In genomic region chr20:40754372-40754943, GRCh38 we compare ENCODE assay signal across 26 cellular contexts.
DNase-seq lines count a peak whose midpoint lies in the region; ATAC-seq, FAIRE-seq and TF ChIP-seq lines count a peak whose summit lies in the region.
"Had no signal": no experiment of that assay in that cellular context is flagged by ENCODE, and none has a peak within 500 bp of the region (broad histone marks: within the 10 kb centered on the region; RNA-seq: fewer than 3 reads in every experiment).

No MANE protein-coding gene starts in this region.

- ATAC-seq in SK-N-SH treated with all-trans-retinoic acid at 6 μM for 48 hours, result no peak
- ATAC-seq in activated T-cell treated with anti-CD3 and anti-CD28 coated beads, Interleukin-2, amount 50 U/mL, for 4 hours, result no peak
- ATAC-seq: activated CD4-positive, alpha-beta T cell treated with anti-CD3 and anti-CD28 coated beads for 36 hours; natural killer cell had no signal

- CTCF ChIA-PET in SK-N-SH (lab: Yijun Ruan, JAX), result interaction anchor here (1.5 to 1.9 kb wide), 2 partner anchors 11 to 13 kb away, joined by 3 to 4 read pairs; no protein-coding TSS in a partner anchor

- TF ChIP-seq CTCF in SK-N-SH (IDR thresholded peaks at IDR 0.05), result no peak
- no peak for TF ChIP-seq CTCF in kidney (IDR thresholded peaks at IDR 0.05; ENCODE audit: borderline replicate concordance, extremely low read depth, insufficient read depth)
- no peak for TF ChIP-seq CTCF in tibial artery (IDR thresholded peaks at IDR 0.05)

- no peak overlapping the region for H3K4me3 Mint-ChIP-seq in activated T-cell treated with anti-CD3 and anti-CD28 coated beads, Interleukin-2, amount 50 U/mL, for 4 hours
- H3K4me3 Mint-ChIP-seq: activated CD4-positive, alpha-beta T cell treated with anti-CD3 and anti-CD28 coated beads for 36 hours; HFFc6; natural killer cell had no signal

- H3K79me2 ChIP-seq in SK-N-SH (ENCODE audit: insufficient read depth), result no peaks in the 10 kb centered on the region
- no peaks in the 10 kb centered on the region for H3K79me2 ChIP-seq in GM23248 (ENCODE audit: insufficient read depth)

- no peaks in the 10 kb centered on the region for H3K36me3 Mint-ChIP-seq in activated T-cell treated with anti-CD3 and anti-CD28 coated beads, Interleukin-2, amount 50 U/mL, for 4 hours (ENCODE audit: insufficient read depth)
- H3K36me3 Mint-ChIP-seq: natural killer cell had no signal

- no peaks in the 10 kb centered on the region for H3K9me3 ChIP-seq in SK-N-SH
- H3K9me3 ChIP-seq in kidney (ENCODE audit: control insufficient read depth in 1 of 2, low read length in 2 of 2), result no peaks in the 10 kb centered on the region
- no peaks in the 10 kb centered on the region for H3K9me3 ChIP-seq in tibial artery
- no peaks in the 10 kb centered on the region for H3K9me3 ChIP-seq in GM23248 (ENCODE audit: low read depth)
- H3K9me3 ChIP-seq: esophagus squamous epithelium, vagina had no signal

- H3K9ac ChIP-seq in SK-N-SH, result no peak overlapping the region
- no peak overlapping the region for H3K9ac ChIP-seq in kidney (ENCODE audit: low read length in 2 of 2)
- no peak overlapping the region for H3K9ac ChIP-seq in GM23248

- H3K4me2 ChIP-seq in SK-N-SH (no peak overlapping the region), GM23248 (ENCODE audit: unreplicated experiment) (no peak overlapping the region)

- no peaks in the 10 kb centered on the region for H3K9me2 ChIP-seq in SK-N-SH
- H3K9me2 ChIP-seq in GM23248 (ENCODE audit: insufficient read depth), result no peaks in the 10 kb centered on the region

- 11% methylated on average over 6 of the region's 6 CpGs for WGBS in SK-N-SH (ENCODE audit: low lambda C conversion rate)
- WGBS in GM23248 (ENCODE audit: low coverage in 1 of 2, low lambda C conversion rate in 2 of 2, missing lambda C conversion rate in 2 of 2), 2 experiments, result 5 to 13% methylated on average over 6 of the region's 6 CpGs

- H3K4me3 ChIP-seq in SK-N-SH (ENCODE audit: low read depth in 2 of 2, low read length in 1 of 2), result no peak overlapping the region
- no peak overlapping the region for H3K4me3 ChIP-seq in kidney (ENCODE audit: low read length in 2 of 2)
- no peak overlapping the region for H3K4me3 ChIP-seq in tibial artery
- no peak overlapping the region for H3K4me3 ChIP-seq in GM23248
- H3K4me3 ChIP-seq: esophagus squamous epithelium, vagina had no signal

- no peaks in the 10 kb centered on the region for H3K27me3 ChIP-seq in SK-N-SH (ENCODE audit: insufficient read depth)
- H3K27me3 ChIP-seq in tibial artery, result no peaks in the 10 kb centered on the region
- no peaks in the 10 kb centered on the region for H3K27me3 ChIP-seq in GM23248 (replicated peaks; ENCODE audit: insufficient read depth)
- H3K27me3 ChIP-seq: vagina had no signal

- no peak for FAIRE-seq in kidney (lab: Jason Lieb, UNC)
- FAIRE-seq: D721Med, islet of Langerhans, small intestine had no signal

- intact Hi-C loops in kidney (cut with DNase I) (no loop called here), tibial artery (cut with DNase I; ENCODE audit: low total_unique reads) (no loop called here)

- POLR2A ChIA-PET in SK-N-SH (lab: Yijun Ruan, JAX), result no interaction called here

- no peaks in the 10 kb centered on the region for H4K20me1 ChIP-seq in SK-N-SH (ENCODE audit: insufficient read depth)
- H4K20me1 ChIP-seq in GM23248 (ENCODE audit: insufficient read depth), result no peaks in the 10 kb centered on the region

- DNase-seq in SK-N-SH (peak; percentile 48), fibroblast of gingiva (ENCODE audit: low read depth) (peak; percentile 77), kidney (peak; percentile 74), tibial artery (peak in 1 of 2 donors; percentile 74), ACHN (no peak), GM23248 (no peak)
- no peak for DNase-seq in activated T-cell treated with anti-CD3 and anti-CD28 coated beads, Interleukin-2, amount 50 U/mL, for 4 hours
- DNase-seq: activated CD4-positive, alpha-beta T cell treated with anti-CD3 and anti-CD28 coated beads for 36 hours; activated effector memory CD4-positive, alpha-beta T cell treated with anti-CD3 and anti-CD28 coated beads, Interleukin-2, amount 50 U/mL, for 16 hours; central memory CD4-positive, alpha-beta T cell; effector CD4-positive, alpha-beta T cell; esophagus squamous epithelium; GF-D8; HFFc6; natural killer cell; NCI-H2029; small intestine; stimulated activated CD4-positive, alpha-beta T cell treated with anti-CD3 and anti-CD28 coated beads, Interleukin-4, amount 100 ng/mL, for 4 hours; SW 1271 had no signal

- H3K4me1 Mint-ChIP-seq in activated T-cell treated with anti-CD3 and anti-CD28 coated beads, Interleukin-2, amount 50 U/mL, for 4 hours (ENCODE audit: low read depth), result peaks cover 27% of the 10 kb centered on the region

- H3K4me1 ChIP-seq in SK-N-SH (ENCODE audit: control insufficient read depth in 1 of 2, insufficient read depth in 2 of 2, low read depth in 1 of 2, low read length in 1 of 2), result peaks cover 0 to 8% of the 10 kb centered on the region in 2 experiments; a peak in 1 of 4 replicates
- peaks cover 4 to 5% of the 10 kb centered on the region in 2 donors for H3K4me1 ChIP-seq in kidney (ENCODE audit: control insufficient read depth in 1 of 2, insufficient read depth in 1 of 2, low read depth in 1 of 2, low read length in 2 of 2)
- H3K4me1 ChIP-seq in tibial artery, result peaks cover 5 to 40% (median 26%) of the 10 kb centered on the region in 4 donors
- H3K4me1 ChIP-seq in GM23248 (ENCODE audit: insufficient read depth), result no peaks in the 10 kb centered on the region

- no peaks in the 10 kb centered on the region for H3K27me3 Mint-ChIP-seq in activated T-cell treated with anti-CD3 and anti-CD28 coated beads, Interleukin-2, amount 50 U/mL, for 4 hours (ENCODE audit: low read depth)
- H3K27me3 Mint-ChIP-seq: activated CD4-positive, alpha-beta T cell treated with anti-CD3 and anti-CD28 coated beads for 36 hours had no signal

- no peak for TF ChIP-seq RAD21 in SK-N-SH (IDR thresholded peaks at IDR 0.05; ENCODE audit: low read length)

- TF ChIP-seq EP300 in SK-N-SH (IDR thresholded peaks at IDR 0.05; ENCODE audit: borderline replicate concordance in 1 of 2, low read depth in 1 of 2, low read length in 1 of 2), result no peak

- H3K36me3 ChIP-seq in SK-N-SH (replicated peaks in 1 of 2; ENCODE audit: control insufficient read depth in 1 of 2, insufficient read depth in 2 of 2, low read length in 1 of 2), result no peaks in the 10 kb centered on the region
- no peaks in the 10 kb centered on the region for H3K36me3 ChIP-seq in kidney (ENCODE audit: control insufficient read depth in 1 of 2, insufficient read depth in 2 of 2, low read length in 2 of 2)
- H3K36me3 ChIP-seq in tibial artery, result no peaks in the 10 kb centered on the region
- H3K36me3 ChIP-seq in GM23248 (ENCODE audit: low read depth), result no peaks in the 10 kb centered on the region
- H3K36me3 ChIP-seq: esophagus squamous epithelium, vagina had no signal

- H3K27ac ChIP-seq in SK-N-SH (ENCODE audit: low read depth in 2 of 2, low read length in 1 of 2) (no peak overlapping the region; a peak in 1 of 4 replicates), kidney (ENCODE audit: low read depth in 2 of 2, low read length in 2 of 2) (no peak overlapping the region), tibial artery (peak overlapping the region; percentile 34 to 41), GM23248 (no peak overlapping the region)
- H3K27ac ChIP-seq: C4-2B, esophagus squamous epithelium, HL-60, RWPE1, vagina had no signal

- no peaks in the 10 kb centered on the region for H3K9me3 Mint-ChIP-seq in activated T-cell treated with anti-CD3 and anti-CD28 coated beads, Interleukin-2, amount 50 U/mL, for 4 hours
- H3K9me3 Mint-ChIP-seq: HFFc6, natural killer cell had no signal

- no peaks in the 10 kb centered on the region for H3F3A ChIP-seq in SK-N-SH (replicated peaks; ENCODE audit: insufficient read depth)
- no peaks in the 10 kb centered on the region for H3F3A ChIP-seq in GM23248 (ENCODE audit: insufficient read depth)

- H2AFZ ChIP-seq in SK-N-SH (ENCODE audit: low read depth), result no peak overlapping the region
- H2AFZ ChIP-seq in GM23248, result no peak overlapping the region

- in situ Hi-C loops in ACHN (cut with HindIII; ENCODE audit: low pct_ligation_motif_present, low pct_unique_long_range_greater_than_20kb, low sequenced_read_pairs), result no loop called here
- in situ Hi-C loops in GM23248 (cut with MboI), result no loop called here

TF ChIP-seq in SK-N-SH, 30 proteins besides CTCF, POLR2A, EP300 and RAD21 (continues in another document):
- TF ChIP-seq TAF1 (IDR thresholded peaks at IDR 0.05; ENCODE audit: borderline replicate concordance, low read depth, low read length), result no peak
- no peak for TF ChIP-seq FOXM1 (IDR thresholded peaks at IDR 0.05; ENCODE audit: low read depth)
- TF ChIP-seq PBX3 (IDR thresholded peaks at IDR 0.05), result no peak
- no peak for TF ChIP-seq YY1 (IDR thresholded peaks at IDR 0.05; ENCODE audit: low read depth)
- TF ChIP-seq RXRA (IDR thresholded peaks at IDR 0.05; ENCODE audit: borderline replicate concordance, low read depth), result no peak
- no peak; the same call in 1 of the 2 replicates for TF ChIP-seq RCOR1 (IDR thresholded peaks at IDR 0.05; ENCODE audit: low read length)

TF ChIP-seq in SK-N-SH treated with all-trans-retinoic acid at 6 μM for 48 hours, 23 proteins besides CTCF, POLR2A, EP300 and RAD21 (continues in another document):
- no peak for TF ChIP-seq ARNTL (CRISPR knock-in tag; IDR thresholded peaks at IDR 0.05; ENCODE audit: borderline replicate concordance, low read depth)
- TF ChIP-seq OSR1 (CRISPR knock-in tag; IDR thresholded peaks at IDR 0.05), result no peak
- TF ChIP-seq ZNF8 (CRISPR knock-in tag; IDR thresholded peaks at IDR 0.05), result no peak
- no peak for TF ChIP-seq CSDC2 (CRISPR knock-in tag; IDR thresholded peaks at IDR 0.05)
- no peak for TF ChIP-seq ESRRG (CRISPR knock-in tag; IDR thresholded peaks at IDR 0.05)
- no peak for TF ChIP-seq PATZ1 (CRISPR knock-in tag; IDR thresholded peaks at IDR 0.05; ENCODE audit: borderline replicate concordance)
- no peak for TF ChIP-seq ZNF70 (CRISPR knock-in tag; IDR thresholded peaks at IDR 0.05)
- no peak for TF ChIP-seq GLIS3 (CRISPR knock-in tag; IDR thresholded peaks at IDR 0.05)
- TF ChIP-seq TOX (CRISPR knock-in tag; IDR thresholded peaks at IDR 0.05; ENCODE audit: borderline replicate concordance), result no peak
- no peak for TF ChIP-seq ZFP3 (CRISPR knock-in tag; IDR thresholded peaks at IDR 0.05)

Comparison
In these comparisons a context has a peak if more than half of its experiments do, and no peak if none do; other contexts are left out.
1. DNase-seq: peak in SK-N-SH (single experiment), fibroblast of gingiva (single experiment) and kidney (single experiment); none in ACHN (single experiment), GM23248 (single experiment) and activated T-cell treated with anti-CD3 and anti-CD28 coated beads, Interleukin-2, amount 50 U/mL, for 4 hours (single experiment).
2. H3K27ac ChIP-seq: peak in tibial artery (2 of 2); none in SK-N-SH (0 of 2), kidney (0 of 2) and GM23248 (single experiment).